In genomic region chr14:19878029-19878642, GRCh38 we compare ENCODE assay signal across 12 cellular contexts. TPM values are rescaled to one million over a fixed set of nuclear protein-coding genes. Genes with fewer than 3 reads are reported as not detected.
DNase-seq lines count a peak whose midpoint lies in the region; ATAC-seq, FAIRE-seq and TF ChIP-seq lines count a peak whose summit lies in the region.
"Had no signal": no experiment of that assay in that cellular context is flagged by ENCODE, and none has a peak within 500 bp of the region (broad histone marks: within the 10 kb centered on the region; RNA-seq: fewer than 3 reads in every experiment).

No MANE protein-coding gene starts in this region.

- H3K27ac ChIP-seq in endothelial cell of umbilical vein (ENCODE audit: insufficient read depth, low read depth, low read length) (no peak overlapping the region), smooth muscle cell (ENCODE audit: low read depth) (no peak overlapping the region)

- dilution Hi-C loops in endothelial cell of umbilical vein (cut with MboI; ENCODE audit: extremely low pct_ligation_motif_present, low sequenced_read_pairs), result no loop called here

- H3K9me3 ChIP-seq in endothelial cell of umbilical vein (replicated peaks; ENCODE audit: control insufficient read depth, insufficient read depth, low read length), result peaks cover 2% of the 10 kb centered on the region
- H3K9me3 ChIP-seq in smooth muscle cell (replicated peaks; ENCODE audit: low read depth), result peaks cover 41% of the 10 kb centered on the region

- H3K4me3 ChIP-seq in endothelial cell of umbilical vein (replicated peaks in 1 of 3; ENCODE audit: insufficient read depth in 1 of 3, low read depth in 1 of 3, low read length in 3 of 3) (no peak overlapping the region), smooth muscle cell (no peak overlapping the region)

- intact Hi-C loops in endothelial cell of umbilical vein (cut with micrococcal nuclease), result no loop called here

- H3K36me3 ChIP-seq in endothelial cell of umbilical vein (ENCODE audit: control insufficient read depth in 2 of 2, extremely low read depth in 1 of 2, insufficient read depth in 2 of 2, low read length in 2 of 2), result no peaks in the 10 kb centered on the region
- no peaks in the 10 kb centered on the region for H3K36me3 ChIP-seq in smooth muscle cell (ENCODE audit: low read depth)

- H3K9me1 ChIP-seq in endothelial cell of umbilical vein (replicated peaks; ENCODE audit: control insufficient read depth, extremely low read depth, insufficient read depth, low read length), result no peaks in the 10 kb centered on the region

- ATAC-seq in GM21528 (IDR thresholded peaks at IDR 0.05; ENCODE audit: low FRiP score, unreplicated experiment) (no peak), HG03095 (IDR thresholded peaks at IDR 0.05; ENCODE audit: unreplicated experiment) (no peak), GM18867 (IDR thresholded peaks at IDR 0.05; ENCODE audit: unreplicated experiment) (no peak)

- TF ChIP-seq POLR2A in endothelial cell of umbilical vein (IDR thresholded peaks at IDR 0.05; ENCODE audit: low read depth, low read length), result no peak

- CTCF ChIA-PET in endothelial cell of umbilical vein (lab: Charles Lee), result no interaction called here

- H3K9ac ChIP-seq in endothelial cell of umbilical vein (replicated peaks; ENCODE audit: extremely low read depth, insufficient read depth, low read length), result no peak overlapping the region
- no peak overlapping the region for H3K9ac ChIP-seq in smooth muscle cell (ENCODE audit: low read depth)

- H2AFZ ChIP-seq in endothelial cell of umbilical vein (ENCODE audit: low read depth, low read length), result no peak overlapping the region
- H2AFZ ChIP-seq in smooth muscle cell (ENCODE audit: low read depth), result no peak overlapping the region

- H3K79me2 ChIP-seq in endothelial cell of umbilical vein (ENCODE audit: control insufficient read depth, insufficient read depth, low read length), result no peaks in the 10 kb centered on the region
- no peaks in the 10 kb centered on the region for H3K79me2 ChIP-seq in smooth muscle cell (ENCODE audit: low read depth)

- H3F3A ChIP-seq in smooth muscle cell (ENCODE audit: low read depth), result no peaks in the 10 kb centered on the region

- H4K20me1 ChIP-seq in endothelial cell of umbilical vein (replicated peaks; ENCODE audit: control insufficient read depth, extremely low read depth, insufficient read depth, low read length), result no peaks in the 10 kb centered on the region
- no peaks in the 10 kb centered on the region for H4K20me1 ChIP-seq in smooth muscle cell (ENCODE audit: low read depth)

- DNase-seq in SIG-M5 treated with dmso at 0.1 percent for 504 hours (lab: John Stamatoyannopoulos, UW; ENCODE audit: unreplicated experiment) (peak; percentile 32), SIG-M5 (lab: John Stamatoyannopoulos, UW) (no peak), NCI-H2171 (lab: John Stamatoyannopoulos, UW) (peak; percentile 49), endothelial cell of umbilical vein (ENCODE audit: low read depth, low spot score) (no peak), smooth muscle cell (lab: John Stamatoyannopoulos, UW; ENCODE audit: unreplicated experiment) (no peak)
- DNase-seq: activated naive CD8-positive, alpha-beta T cell treated with anti-CD3 and anti-CD28 coated beads for 36 hours; DMS79 treated with DMSO at 0.1 percent for 48 hours; occipital lobe had no signal

- TF ChIP-seq CTCF in endothelial cell of umbilical vein (IDR thresholded peaks at IDR 0.05; ENCODE audit: extremely low read depth in 1 of 2, insufficient read depth in 1 of 2, low read depth in 1 of 2, low read length in 2 of 2), result peak; percentile 3 to 33
- peak; percentile 59 for TF ChIP-seq CTCF in smooth muscle cell (IDR thresholded peaks at IDR 0.05; ENCODE audit: borderline replicate concordance, insufficient read depth, poor library complexity, severe bottlenecking)

- no peak for FAIRE-seq in endothelial cell of umbilical vein (lab: Jason Lieb, UNC)

- H3K4me2 ChIP-seq in endothelial cell of umbilical vein (ENCODE audit: insufficient read depth, low read length) (no peak overlapping the region), smooth muscle cell (no peak overlapping the region)

- POLR2A ChIA-PET in endothelial cell of umbilical vein (lab: Charles Lee), result no interaction called here

- H3K27me3 ChIP-seq in endothelial cell of umbilical vein (ENCODE audit: control insufficient read depth in 2 of 2, insufficient read depth in 2 of 2, low read length in 2 of 2) (no peaks in the 10 kb centered on the region), smooth muscle cell (ENCODE audit: low read depth) (no peaks in the 10 kb centered on the region)

- no TSS peak for BruUV-seq in endothelial cell of umbilical vein (replicated peaks; lab: Mats Ljungman, UMichigan)

- H3K4me1 ChIP-seq in endothelial cell of umbilical vein (ENCODE audit: control insufficient read depth, extremely low read depth, insufficient read depth, low read length) (no peaks in the 10 kb centered on the region), smooth muscle cell (ENCODE audit: low read depth) (no peaks in the 10 kb centered on the region)

TF ChIP-seq in endothelial cell of umbilical vein, 7 proteins besides CTCF, POLR2A, EP300 and RAD21:
- no peak for TF ChIP-seq GATA2 (IDR thresholded peaks at IDR 0.05; ENCODE audit: insufficient read depth, insufficient read length, low read depth, low read length)
- TF ChIP-seq POLR2AphosphoS5 (IDR thresholded peaks at IDR 0.05; ENCODE audit: insufficient read depth, low read depth, low read length), result no peak
- TF ChIP-seq FOS (IDR thresholded peaks at IDR 0.05; ENCODE audit: borderline replicate concordance, insufficient read depth, low read length), result no peak
- no peak for TF ChIP-seq MAX (IDR thresholded peaks at IDR 0.05; ENCODE audit: insufficient read depth, insufficient read length)
- TF ChIP-seq JUN (IDR thresholded peaks at IDR 0.05; ENCODE audit: borderline replicate concordance, insufficient read depth, insufficient read length, low read depth), result no peak
- no peak for TF ChIP-seq MYC (IDR thresholded peaks at IDR 0.05; ENCODE audit: low read depth, low read length)
- no peak for TF ChIP-seq EZH2 (IDR thresholded peaks at IDR 0.05; ENCODE audit: borderline replicate concordance, low read depth, low read length, severe bottlenecking)

RNA-seq across cellular contexts. Expression of gene OR4K2, which starts 3.2 kb away (rescaled TPM):
- not detected in 2 replicates for total RNA-seq in endothelial cell of umbilical vein
- not detected in 2 replicates for polyA plus RNA-seq in endothelial cell of umbilical vein
- not detected in 2 replicates for polyA plus RNA-seq in endothelial cell of umbilical vein (2011; cell fraction: cytosol; rRNA removed)
- polyA plus RNA-seq in endothelial cell of umbilical vein (2011; cell fraction: nucleus; rRNA removed), result not detected in 2 replicates
- polyA plus RNA-seq in endothelial cell of umbilical vein (2012), result not detected in 2 replicates
- not detected in 2 replicates for polyA minus RNA-seq in endothelial cell of umbilical vein
- not detected for polyA minus RNA-seq in endothelial cell of umbilical vein (2011; cell fraction: cytosol; rRNA and poly(A)+ RNA removed)
- polyA minus RNA-seq in endothelial cell of umbilical vein (2011; cell fraction: nucleus; rRNA and poly(A)+ RNA removed), result not detected in 2 replicates
- not detected in 2 replicates for total RNA-seq in smooth muscle cell
- polyA plus RNA-seq in smooth muscle cell, result not detected in 2 replicates
- total RNA-seq: activated naive CD8-positive, alpha-beta T cell treated with anti-CD3 and anti-CD28 coated beads for 36 hours; occipital lobe had no signal
- polyA plus RNA-seq: IgD-negative memory B cell had no signal

RNA-seq across cellular contexts. Expression of gene OR4K5, which starts 42.3 kb away (rescaled TPM):
- total RNA-seq in endothelial cell of umbilical vein (not detected in 2 replicates), smooth muscle cell (not detected in 2 replicates)
- polyA plus RNA-seq in endothelial cell of umbilical vein (not detected in 2 replicates), smooth muscle cell (not detected in 2 replicates)
- not detected in 2 replicates for polyA plus RNA-seq in endothelial cell of umbilical vein (2011; cell fraction: cytosol; rRNA removed)
- polyA plus RNA-seq in endothelial cell of umbilical vein (2011; cell fraction: nucleus; rRNA removed), result not detected in 2 replicates
- not detected in 2 replicates for polyA plus RNA-seq in endothelial cell of umbilical vein (2012)
- polyA minus RNA-seq in endothelial cell of umbilical vein, result not detected in 2 replicates
- polyA minus RNA-seq in endothelial cell of umbilical vein (2011; cell fraction: cytosol; rRNA and poly(A)+ RNA removed), result not detected
- polyA minus RNA-seq in endothelial cell of umbilical vein (2011; cell fraction: nucleus; rRNA and poly(A)+ RNA removed), result not detected in 2 replicates
- total RNA-seq: activated naive CD8-positive, alpha-beta T cell treated with anti-CD3 and anti-CD28 coated beads for 36 hours; occipital lobe had no signal
- polyA plus RNA-seq: IgD-negative memory B cell had no signal

RNA-seq across cellular contexts. Expression of gene OR4K1, which starts 52.6 kb away (rescaled TPM):
- total RNA-seq in endothelial cell of umbilical vein (not detected in 2 replicates), smooth muscle cell (not detected in 2 replicates)
- polyA plus RNA-seq in endothelial cell of umbilical vein (not detected in 2 replicates), smooth muscle cell (not detected in 2 replicates)
- not detected in 2 replicates for polyA plus RNA-seq in endothelial cell of umbilical vein (2011; cell fraction: cytosol; rRNA removed)
- not detected in 2 replicates for polyA plus RNA-seq in endothelial cell of umbilical vein (2011; cell fraction: nucleus; rRNA removed)
- not detected in 2 replicates for polyA plus RNA-seq in endothelial cell of umbilical vein (2012)
- polyA minus RNA-seq in endothelial cell of umbilical vein, result not detected in 2 replicates
- polyA minus RNA-seq in endothelial cell of umbilical vein (2011; cell fraction: cytosol; rRNA and poly(A)+ RNA removed), result not detected
- polyA minus RNA-seq in endothelial cell of umbilical vein (2011; cell fraction: nucleus; rRNA and poly(A)+ RNA removed), result not detected in 2 replicates
- total RNA-seq: activated naive CD8-positive, alpha-beta T cell treated with anti-CD3 and anti-CD28 coated beads for 36 hours; occipital lobe had no signal
- polyA plus RNA-seq: IgD-negative memory B cell had no signal

Comparison
In these comparisons a context has a peak if more than half of its experiments do, and no peak if none do; other contexts are left out.
1. DNase-seq: peak in SIG-M5 treated with dmso at 0.1 percent for 504 hours (single experiment) and NCI-H2171 (single experiment); none in SIG-M5 (single experiment), endothelial cell of umbilical vein (single experiment) and smooth muscle cell (single experiment).